26 cellular contexts compared by ENCODE assay signal in the genomic region with DNA sequence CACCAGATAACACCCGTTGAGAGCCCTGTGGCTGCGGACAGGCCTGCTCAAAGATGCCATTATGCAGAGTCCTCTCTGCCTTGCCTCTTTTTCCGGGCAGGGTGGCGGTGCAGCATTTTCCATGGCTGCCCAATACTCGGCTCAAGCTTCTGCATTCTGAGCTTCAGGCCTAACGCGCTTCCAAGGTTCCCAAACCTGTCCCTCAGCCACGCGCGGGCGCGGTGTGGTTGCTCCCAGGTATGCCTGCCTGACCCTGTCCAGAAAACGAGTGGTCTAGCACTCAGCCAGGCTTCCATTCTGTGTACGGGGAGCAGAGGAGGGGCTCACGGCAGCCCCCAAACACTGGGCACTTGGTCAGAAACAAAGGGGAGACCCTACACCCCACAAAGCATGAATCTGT.
"Had no signal": no experiment of that assay in that cellular context is flagged by ENCODE, and none has a peak within 500 bp of the region (broad histone marks: within the 10 kb centered on the region; RNA-seq: fewer than 3 reads in every experiment).

No MANE protein-coding gene starts in this region.

- ATAC-seq: gastrocnemius medialis; natural killer cell treated with Interleukin-12 subunit alpha and Interleukin-12 subunit beta and Interleukin-15 and Interleukin-18, amount 100 ng/mL, for 72 hours; stimulated activated naive B cell treated with anti-CD40 and anti-IgM and Interleukin-4, amounts not matched to agents 10 μg/mL and 1 μg/mL and 100 μg/mL, for 72 hours had no signal

- H3K9me3 Mint-ChIP-seq: dendritic cell treated with granulocyte-macrophage colony-stimulating factor and Interleukin-4, amounts not matched to agents 40 ng/mL and 50 ng/mL, for 4 days; mesothelial cell of epicardium; natural killer cell treated with Interleukin-12 subunit alpha and Interleukin-12 subunit beta and Interleukin-15 and Interleukin-18, amount 100 ng/mL, for 72 hours; stimulated activated naive CD8-positive, alpha-beta T cell treated with anti-CD3 and anti-CD28 coated beads, Interleukin-15, Interleukin-2, amounts not matched to agents 100 ng/mL and 50 ng/mL, for 24 hours had no signal

- H3K27ac Mint-ChIP-seq: dendritic cell treated with granulocyte-macrophage colony-stimulating factor and Interleukin-4, amounts not matched to agents 40 ng/mL and 50 ng/mL, for 4 days; endodermal cell; mesothelial cell of epicardium; natural killer cell treated with Interleukin-12 subunit alpha and Interleukin-12 subunit beta and Interleukin-15 and Interleukin-18, amount 100 ng/mL, for 72 hours; progenitor cell of endocrine pancreas; stimulated activated naive B cell treated with anti-CD40 and anti-IgM and Interleukin-4, amounts not matched to agents 10 μg/mL and 1 μg/mL and 100 μg/mL, for 72 hours; stimulated activated naive CD8-positive, alpha-beta T cell treated with anti-CD3 and anti-CD28 coated beads, Interleukin-15, Interleukin-2, amounts not matched to agents 100 ng/mL and 50 ng/mL, for 24 hours had no signal

- H3K4me1 ChIP-seq: colonic mucosa, gastrocnemius medialis, pancreas, uterus had no signal

- H3K36me3 Mint-ChIP-seq: mesothelial cell of epicardium; naive B cell; natural killer cell treated with Interleukin-12 subunit alpha and Interleukin-12 subunit beta and Interleukin-15 and Interleukin-18, amount 100 ng/mL, for 72 hours; stimulated activated naive B cell treated with anti-CD40 and anti-IgM and Interleukin-4, amounts not matched to agents 10 μg/mL and 1 μg/mL and 100 μg/mL, for 72 hours had no signal

- H3K4me1 Mint-ChIP-seq: endodermal cell; stimulated activated naive B cell treated with anti-CD40 and anti-IgM and Interleukin-4, amounts not matched to agents 10 μg/mL and 1 μg/mL and 100 μg/mL, for 72 hours had no signal

- H3K27ac ChIP-seq: colonic mucosa, epithelial cell of prostate, gastrocnemius medialis, pancreas, right lobe of liver, thoracic aorta, tibial nerve, uterus had no signal

- H3K27me3 ChIP-seq: colonic mucosa, gastrocnemius medialis, pancreas, right lobe of liver, tibial nerve, upper lobe of left lung, uterus had no signal

- H3K27me3 Mint-ChIP-seq: stimulated activated naive CD8-positive, alpha-beta T cell treated with anti-CD3 and anti-CD28 coated beads, Interleukin-15, Interleukin-2, amounts not matched to agents 100 ng/mL and 50 ng/mL, for 24 hours had no signal

- H3K4me3 Mint-ChIP-seq: dendritic cell treated with granulocyte-macrophage colony-stimulating factor and Interleukin-4, amounts not matched to agents 40 ng/mL and 50 ng/mL, for 4 days; endodermal cell; mesothelial cell of epicardium; naive B cell; natural killer cell treated with Interleukin-12 subunit alpha and Interleukin-12 subunit beta and Interleukin-15 and Interleukin-18, amount 100 ng/mL, for 72 hours; stimulated activated naive B cell treated with anti-CD40 and anti-IgM and Interleukin-4, amounts not matched to agents 10 μg/mL and 1 μg/mL and 100 μg/mL, for 72 hours; stimulated activated naive CD8-positive, alpha-beta T cell treated with anti-CD3 and anti-CD28 coated beads, Interleukin-15, Interleukin-2, amounts not matched to agents 100 ng/mL and 50 ng/mL, for 24 hours had no signal

- DNase-seq: effector CD8-positive, alpha-beta T cell; endodermal cell; foreskin fibroblast; gastrocnemius medialis; mesenchymal stem cell; naive B cell; occipital lobe; stimulated activated CD4-positive, alpha-beta T cell treated with anti-CD3 and anti-CD28 coated beads, Interleukin-15, amount 100 ng/mL, for 24 hours; stimulated activated CD4-positive, alpha-beta T cell treated with anti-CD3 and anti-CD28 coated beads, Interleukin-2, amount 100 ng/mL, for 48 hours; stimulated activated naive B cell treated with anti-CD40 and anti-IgM and Interleukin-4, amounts not matched to agents 10 μg/mL and 1 μg/mL and 100 μg/mL, for 72 hours; uterus had no signal

- FAIRE-seq: keratinocyte, pancreas, small intestine had no signal

- H3K4me3 ChIP-seq: colonic mucosa, gastrocnemius medialis, mucosa of descending colon, pancreas, right lobe of liver, thoracic aorta, tibial nerve, uterus had no signal

- H3K36me3 ChIP-seq: colonic mucosa, gastrocnemius medialis, pancreas, right lobe of liver, thoracic aorta, tibial nerve, upper lobe of left lung, uterus had no signal

- H3K9me3 ChIP-seq: colonic mucosa, gastrocnemius medialis, mucosa of descending colon, pancreas, right lobe of liver, thoracic aorta, tibial nerve, upper lobe of left lung, uterus had no signal
